ENCODE assay signal across 1 cellular context in the genomic region with DNA sequence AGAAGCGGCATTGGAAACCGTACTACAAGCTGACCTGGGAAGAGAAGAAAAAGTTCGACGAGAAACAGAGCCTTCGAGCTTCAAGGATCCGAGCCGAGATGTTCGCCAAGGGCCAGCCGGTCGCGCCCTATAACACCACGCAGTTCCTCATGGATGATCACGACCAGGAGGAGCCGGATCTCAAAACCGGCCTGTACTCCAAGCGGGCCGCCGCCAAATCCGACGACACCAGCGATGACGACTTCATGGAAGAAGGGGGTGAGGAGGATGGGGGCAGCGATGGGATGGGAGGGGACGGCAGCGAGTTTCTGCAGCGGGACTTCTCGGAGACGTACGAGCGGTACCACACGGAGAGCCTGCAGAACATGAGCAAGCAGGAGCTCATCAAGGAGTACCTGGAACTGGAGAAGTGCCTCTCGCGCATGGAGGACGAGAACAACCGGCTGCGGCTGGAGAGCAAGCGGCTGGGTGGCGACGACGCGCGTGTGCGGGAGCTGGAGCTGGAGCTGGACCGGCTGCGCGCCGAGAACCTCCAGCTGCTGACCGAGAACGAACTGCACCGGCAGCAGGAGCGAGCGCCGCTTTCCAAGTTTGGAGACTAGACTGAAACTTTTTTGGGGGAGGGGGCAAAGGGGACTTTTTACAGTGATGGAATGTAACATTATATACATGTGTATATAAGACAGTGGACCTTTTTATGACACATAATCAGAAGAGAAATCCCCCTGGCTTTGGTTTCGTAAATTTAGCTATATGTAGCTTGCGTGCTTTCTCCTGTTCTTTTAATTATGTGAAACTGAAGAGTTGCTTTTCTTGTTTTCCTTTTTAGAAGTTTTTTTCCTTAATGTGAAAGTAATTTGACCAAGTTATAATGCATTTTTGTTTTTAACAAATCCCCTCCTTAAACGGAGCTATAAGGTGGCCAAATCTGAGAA.
TF ChIP-seq lines count a peak whose summit lies in the region.

No MANE protein-coding gene starts in this region.

TF ChIP-seq in HEK293, 187 proteins besides CTCF, POLR2A, EP300 and RAD21 (continued from another document and continues in another):
- TF ChIP-seq, protein P1, sequence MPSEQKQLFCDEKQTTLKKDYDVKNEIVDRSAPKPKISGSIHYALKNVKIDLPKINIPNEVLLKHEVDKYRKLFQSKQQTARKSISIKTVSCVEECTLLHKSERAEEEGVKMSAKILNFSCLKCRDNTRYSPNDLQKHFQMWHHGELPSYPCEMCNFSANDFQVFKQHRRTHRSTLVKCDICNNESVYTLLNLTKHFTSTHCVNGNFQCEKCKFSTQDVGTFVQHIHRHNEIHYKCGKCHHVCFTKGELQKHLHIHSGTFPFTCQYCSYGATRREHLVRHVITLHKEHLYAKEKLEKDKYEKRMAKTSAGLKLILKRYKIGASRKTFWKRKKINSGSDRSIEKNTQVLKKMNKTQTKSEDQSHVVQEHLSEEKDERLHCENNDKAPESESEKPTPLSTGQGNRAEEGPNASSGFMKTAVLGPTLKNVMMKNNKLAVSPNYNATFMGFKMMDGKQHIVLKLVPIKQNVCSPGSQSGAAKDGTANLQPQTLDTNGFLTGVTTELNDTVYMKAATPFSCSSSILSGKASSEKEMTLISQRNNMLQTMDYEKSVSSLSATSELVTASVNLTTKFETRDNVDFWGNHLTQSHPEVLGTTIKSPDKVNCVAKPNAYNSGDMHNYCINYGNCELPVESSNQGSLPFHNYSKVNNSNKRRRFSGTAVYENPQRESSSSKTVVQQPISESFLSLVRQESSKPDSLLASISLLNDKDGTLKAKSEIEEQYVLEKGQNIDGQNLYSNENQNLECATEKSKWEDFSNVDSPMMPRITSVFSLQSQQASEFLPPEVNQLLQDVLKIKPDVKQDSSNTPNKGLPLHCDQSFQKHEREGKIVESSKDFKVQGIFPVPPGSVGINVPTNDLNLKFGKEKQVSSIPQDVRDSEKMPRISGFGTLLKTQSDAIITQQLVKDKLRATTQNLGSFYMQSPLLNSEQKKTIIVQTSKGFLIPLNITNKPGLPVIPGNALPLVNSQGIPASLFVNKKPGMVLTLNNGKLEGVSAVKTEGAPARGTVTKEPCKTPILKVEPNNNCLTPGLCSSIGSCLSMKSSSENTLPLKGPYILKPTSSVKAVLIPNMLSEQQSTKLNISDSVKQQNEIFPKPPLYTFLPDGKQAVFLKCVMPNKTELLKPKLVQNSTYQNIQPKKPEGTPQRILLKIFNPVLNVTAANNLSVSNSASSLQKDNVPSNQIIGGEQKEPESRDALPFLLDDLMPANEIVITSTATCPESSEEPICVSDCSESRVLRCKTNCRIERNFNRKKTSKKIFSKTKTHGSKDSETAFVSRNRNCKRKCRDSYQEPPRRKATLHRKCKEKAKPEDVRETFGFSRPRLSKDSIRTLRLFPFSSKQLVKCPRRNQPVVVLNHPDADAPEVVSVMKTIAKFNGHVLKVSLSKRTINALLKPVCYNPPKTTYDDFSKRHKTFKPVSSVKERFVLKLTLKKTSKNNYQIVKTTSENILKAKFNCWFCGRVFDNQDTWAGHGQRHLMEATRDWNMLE (tag by site-specific recombination; conservative IDR thresholded peaks at IDR 0.05; ENCODE audit: low read depth) = no peak
- TF ChIP-seq, protein P2, sequence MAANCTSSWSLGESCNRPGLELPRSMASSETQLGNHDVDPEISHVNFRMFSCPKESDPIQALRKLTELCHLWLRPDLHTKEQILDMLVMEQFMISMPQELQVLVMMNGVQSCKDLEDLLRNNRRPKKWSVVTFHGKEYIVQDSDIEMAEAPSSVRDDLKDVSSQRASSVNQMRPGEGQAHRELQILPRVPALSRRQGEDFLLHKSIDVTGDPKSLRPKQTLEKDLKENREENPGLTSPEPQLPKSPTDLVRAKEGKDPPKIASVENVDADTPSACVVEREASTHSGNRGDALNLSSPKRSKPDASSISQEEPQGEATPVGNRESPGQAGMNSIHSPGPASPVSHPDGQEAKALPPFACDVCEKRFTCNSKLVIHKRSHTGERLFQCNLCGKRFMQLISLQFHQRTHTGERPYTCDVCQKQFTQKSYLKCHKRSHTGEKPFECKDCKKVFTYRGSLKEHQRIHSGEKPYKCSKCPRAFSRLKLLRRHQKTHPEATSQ (tag by site-specific recombination; IDR thresholded peaks at IDR 0.05) = 0 out of 2 replicates have a peak, but pooled peaks have one; percentile 44
- TF ChIP-seq SETDB1 (IDR thresholded peaks at IDR 0.05; ENCODE audit: insufficient read length, low read length) (no peak), ZNF248 (tag by site-specific recombination; IDR thresholded peaks at IDR 0.05) (no peak), BCL11A (tag by site-specific recombination; IDR thresholded peaks at IDR 0.05; ENCODE audit: low read depth) (no peak), ZNF544 (tag by site-specific recombination; IDR thresholded peaks at IDR 0.05) (no peak), OVOL3 (tag by site-specific recombination; IDR thresholded peaks at IDR 0.05) (no peak), ZNF175 (tag by site-specific recombination; IDR thresholded peaks at IDR 0.05) (no peak), GLI2 (tag by site-specific recombination; IDR thresholded peaks at IDR 0.05; ENCODE audit: borderline replicate concordance, low read depth) (no peak), ZNF777 (tag by site-specific recombination; IDR thresholded peaks at IDR 0.05; ENCODE audit: borderline replicate concordance) (0 out of 2 replicates have a peak, but pooled peaks have one; percentile 12), ZNF624 (tag by site-specific recombination; IDR thresholded peaks at IDR 0.05) (no peak), ZFP41 (tag by site-specific recombination; IDR thresholded peaks at IDR 0.05; ENCODE audit: borderline replicate concordance) (no peak), ZNF184 (tag by site-specific recombination; IDR thresholded peaks at IDR 0.05) (no peak), KLF1 (tag by site-specific recombination; IDR thresholded peaks at IDR 0.05) (no peak), ZNF549 (tag by site-specific recombination; IDR thresholded peaks at IDR 0.05) (no peak), ZNF707 (tag by site-specific recombination; IDR thresholded peaks at IDR 0.05) (no peak), ZNF596 (tag by site-specific recombination; IDR thresholded peaks at IDR 0.05) (no peak), ZNF629 (tag by site-specific recombination; IDR thresholded peaks at IDR 0.05) (peak; percentile 70), ZSCAN23 (tag by site-specific recombination; IDR thresholded peaks at IDR 0.05) (no peak), ZNF529 (tag by site-specific recombination; IDR thresholded peaks at IDR 0.05; ENCODE audit: insufficient replicate concordance) (no peak), ZNF626 (tag by site-specific recombination; IDR thresholded peaks at IDR 0.05) (no peak), KLF16 (tag by site-specific recombination; IDR thresholded peaks at IDR 0.05) (no peak), ZNF350 (tag by site-specific recombination; IDR thresholded peaks at IDR 0.05) (no peak), MEIS1 (CRISPR knock-in tag; IDR thresholded peaks at IDR 0.05; ENCODE audit: borderline replicate concordance) (peak; percentile 48; the same call in 1 of the 2 replicates), ZNF585B (tag by site-specific recombination; IDR thresholded peaks at IDR 0.05) (no peak), YY2 (tag by site-specific recombination; IDR thresholded peaks at IDR 0.05) (no peak), ZNF558 (tag by site-specific recombination; IDR thresholded peaks at IDR 0.05) (no peak), MYNN (tag by site-specific recombination; IDR thresholded peaks at IDR 0.05; ENCODE audit: borderline replicate concordance) (no peak), ZBTB7A (tag by site-specific recombination; IDR thresholded peaks at IDR 0.05; ENCODE audit: low read depth) (no peak), IKZF3 (tag by site-specific recombination; IDR thresholded peaks at IDR 0.05) (0 out of 2 replicates have a peak, but pooled peaks have one; percentile 41), ZNF157 (tag by site-specific recombination; IDR thresholded peaks at IDR 0.05) (no peak), ZNF660 (tag by site-specific recombination; IDR thresholded peaks at IDR 0.05) (0 out of 2 replicates have a peak, but pooled peaks have one; percentile 10), ZNF791 (tag by site-specific recombination; IDR thresholded peaks at IDR 0.05) (no peak)
- TF ChIP-seq, protein P3, sequence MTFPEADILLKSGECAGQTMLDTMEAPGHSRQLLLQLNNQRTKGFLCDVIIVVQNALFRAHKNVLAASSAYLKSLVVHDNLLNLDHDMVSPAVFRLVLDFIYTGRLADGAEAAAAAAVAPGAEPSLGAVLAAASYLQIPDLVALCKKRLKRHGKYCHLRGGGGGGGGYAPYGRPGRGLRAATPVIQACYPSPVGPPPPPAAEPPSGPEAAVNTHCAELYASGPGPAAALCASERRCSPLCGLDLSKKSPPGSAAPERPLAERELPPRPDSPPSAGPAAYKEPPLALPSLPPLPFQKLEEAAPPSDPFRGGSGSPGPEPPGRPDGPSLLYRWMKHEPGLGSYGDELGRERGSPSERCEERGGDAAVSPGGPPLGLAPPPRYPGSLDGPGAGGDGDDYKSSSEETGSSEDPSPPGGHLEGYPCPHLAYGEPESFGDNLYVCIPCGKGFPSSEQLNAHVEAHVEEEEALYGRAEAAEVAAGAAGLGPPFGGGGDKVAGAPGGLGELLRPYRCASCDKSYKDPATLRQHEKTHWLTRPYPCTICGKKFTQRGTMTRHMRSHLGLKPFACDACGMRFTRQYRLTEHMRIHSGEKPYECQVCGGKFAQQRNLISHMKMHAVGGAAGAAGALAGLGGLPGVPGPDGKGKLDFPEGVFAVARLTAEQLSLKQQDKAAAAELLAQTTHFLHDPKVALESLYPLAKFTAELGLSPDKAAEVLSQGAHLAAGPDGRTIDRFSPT (tag by site-specific recombination; IDR thresholded peaks at IDR 0.05) = no peak
- TF ChIP-seq, protein P4, sequence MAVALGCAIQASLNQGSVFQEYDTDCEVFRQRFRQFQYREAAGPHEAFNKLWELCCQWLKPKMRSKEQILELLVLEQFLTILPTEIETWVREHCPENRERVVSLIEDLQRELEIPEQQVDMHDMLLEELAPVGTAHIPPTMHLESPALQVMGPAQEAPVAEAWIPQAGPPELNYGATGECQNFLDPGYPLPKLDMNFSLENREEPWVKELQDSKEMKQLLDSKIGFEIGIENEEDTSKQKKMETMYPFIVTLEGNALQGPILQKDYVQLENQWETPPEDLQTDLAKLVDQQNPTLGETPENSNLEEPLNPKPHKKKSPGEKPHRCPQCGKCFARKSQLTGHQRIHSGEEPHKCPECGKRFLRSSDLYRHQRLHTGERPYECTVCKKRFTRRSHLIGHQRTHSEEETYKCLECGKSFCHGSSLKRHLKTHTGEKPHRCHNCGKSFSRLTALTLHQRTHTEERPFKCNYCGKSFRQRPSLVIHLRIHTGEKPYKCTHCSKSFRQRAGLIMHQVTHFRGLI (tag by site-specific recombination; IDR thresholded peaks at IDR 0.05) = no peak
- TF ChIP-seq, protein P5, sequence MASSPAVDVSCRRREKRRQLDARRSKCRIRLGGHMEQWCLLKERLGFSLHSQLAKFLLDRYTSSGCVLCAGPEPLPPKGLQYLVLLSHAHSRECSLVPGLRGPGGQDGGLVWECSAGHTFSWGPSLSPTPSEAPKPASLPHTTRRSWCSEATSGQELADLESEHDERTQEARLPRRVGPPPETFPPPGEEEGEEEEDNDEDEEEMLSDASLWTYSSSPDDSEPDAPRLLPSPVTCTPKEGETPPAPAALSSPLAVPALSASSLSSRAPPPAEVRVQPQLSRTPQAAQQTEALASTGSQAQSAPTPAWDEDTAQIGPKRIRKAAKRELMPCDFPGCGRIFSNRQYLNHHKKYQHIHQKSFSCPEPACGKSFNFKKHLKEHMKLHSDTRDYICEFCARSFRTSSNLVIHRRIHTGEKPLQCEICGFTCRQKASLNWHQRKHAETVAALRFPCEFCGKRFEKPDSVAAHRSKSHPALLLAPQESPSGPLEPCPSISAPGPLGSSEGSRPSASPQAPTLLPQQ (tag by site-specific recombination; IDR thresholded peaks at IDR 0.05) = no peak
- TF ChIP-seq, protein P6, sequence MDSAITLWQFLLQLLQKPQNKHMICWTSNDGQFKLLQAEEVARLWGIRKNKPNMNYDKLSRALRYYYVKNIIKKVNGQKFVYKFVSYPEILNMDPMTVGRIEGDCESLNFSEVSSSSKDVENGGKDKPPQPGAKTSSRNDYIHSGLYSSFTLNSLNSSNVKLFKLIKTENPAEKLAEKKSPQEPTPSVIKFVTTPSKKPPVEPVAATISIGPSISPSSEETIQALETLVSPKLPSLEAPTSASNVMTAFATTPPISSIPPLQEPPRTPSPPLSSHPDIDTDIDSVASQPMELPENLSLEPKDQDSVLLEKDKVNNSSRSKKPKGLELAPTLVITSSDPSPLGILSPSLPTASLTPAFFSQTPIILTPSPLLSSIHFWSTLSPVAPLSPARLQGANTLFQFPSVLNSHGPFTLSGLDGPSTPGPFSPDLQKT (IDR thresholded peaks at IDR 0.05; ENCODE audit: borderline replicate concordance, low read depth, low read length) = no peak
- TF ChIP-seq, protein P7, sequence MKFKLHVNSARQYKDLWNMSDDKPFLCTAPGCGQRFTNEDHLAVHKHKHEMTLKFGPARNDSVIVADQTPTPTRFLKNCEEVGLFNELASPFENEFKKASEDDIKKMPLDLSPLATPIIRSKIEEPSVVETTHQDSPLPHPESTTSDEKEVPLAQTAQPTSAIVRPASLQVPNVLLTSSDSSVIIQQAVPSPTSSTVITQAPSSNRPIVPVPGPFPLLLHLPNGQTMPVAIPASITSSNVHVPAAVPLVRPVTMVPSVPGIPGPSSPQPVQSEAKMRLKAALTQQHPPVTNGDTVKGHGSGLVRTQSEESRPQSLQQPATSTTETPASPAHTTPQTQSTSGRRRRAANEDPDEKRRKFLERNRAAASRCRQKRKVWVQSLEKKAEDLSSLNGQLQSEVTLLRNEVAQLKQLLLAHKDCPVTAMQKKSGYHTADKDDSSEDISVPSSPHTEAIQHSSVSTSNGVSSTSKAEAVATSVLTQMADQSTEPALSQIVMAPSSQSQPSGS (tag by site-specific recombination; IDR thresholded peaks at IDR 0.05; ENCODE audit: low read depth) = peak; percentile 73; the same call in 1 of the 2 replicates
- TF ChIP-seq, protein P8, sequence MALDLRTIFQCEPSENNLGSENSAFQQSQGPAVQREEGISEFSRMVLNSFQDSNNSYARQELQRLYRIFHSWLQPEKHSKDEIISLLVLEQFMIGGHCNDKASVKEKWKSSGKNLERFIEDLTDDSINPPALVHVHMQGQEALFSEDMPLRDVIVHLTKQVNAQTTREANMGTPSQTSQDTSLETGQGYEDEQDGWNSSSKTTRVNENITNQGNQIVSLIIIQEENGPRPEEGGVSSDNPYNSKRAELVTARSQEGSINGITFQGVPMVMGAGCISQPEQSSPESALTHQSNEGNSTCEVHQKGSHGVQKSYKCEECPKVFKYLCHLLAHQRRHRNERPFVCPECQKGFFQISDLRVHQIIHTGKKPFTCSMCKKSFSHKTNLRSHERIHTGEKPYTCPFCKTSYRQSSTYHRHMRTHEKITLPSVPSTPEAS (tag by site-specific recombination; IDR thresholded peaks at IDR 0.05) = no peak
- TF ChIP-seq, protein P9, sequence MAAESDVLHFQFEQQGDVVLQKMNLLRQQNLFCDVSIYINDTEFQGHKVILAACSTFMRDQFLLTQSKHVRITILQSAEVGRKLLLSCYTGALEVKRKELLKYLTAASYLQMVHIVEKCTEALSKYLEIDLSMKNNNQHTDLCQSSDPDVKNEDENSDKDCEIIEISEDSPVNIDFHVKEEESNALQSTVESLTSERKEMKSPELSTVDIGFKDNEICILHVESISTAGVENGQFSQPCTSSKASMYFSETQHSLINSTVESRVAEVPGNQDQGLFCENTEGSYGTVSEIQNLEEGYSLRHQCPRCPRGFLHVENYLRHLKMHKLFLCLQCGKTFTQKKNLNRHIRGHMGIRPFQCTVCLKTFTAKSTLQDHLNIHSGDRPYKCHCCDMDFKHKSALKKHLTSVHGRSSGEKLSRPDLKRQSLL (tag by site-specific recombination; IDR thresholded peaks at IDR 0.05) = peak; percentile 95
